In the genomic region with DNA sequence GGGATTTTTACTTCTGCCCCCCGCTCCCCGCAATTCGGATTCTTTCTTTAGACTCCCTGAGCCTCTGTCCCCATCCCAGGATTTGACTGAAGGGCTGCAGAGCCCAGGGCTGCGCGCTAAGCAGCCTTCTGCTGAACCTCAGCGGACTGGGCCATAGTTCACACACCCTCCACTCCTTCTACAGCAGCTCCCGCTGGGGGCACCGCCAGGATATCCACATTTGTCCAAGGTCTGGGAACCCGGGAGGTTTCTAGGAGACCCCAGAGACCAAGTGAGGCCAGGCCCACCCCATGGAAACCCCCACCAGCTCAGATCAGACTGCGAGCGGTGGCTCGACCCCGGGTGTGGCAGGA, we compare ENCODE assay signal across 10 cellular contexts.
DNase-seq lines count a peak whose midpoint lies in the region; ATAC-seq and TF ChIP-seq lines count a peak whose summit lies in the region.
"Had no signal": no experiment of that assay in that cellular context is flagged by ENCODE, and none has a peak within 500 bp of the region (broad histone marks: within the 10 kb centered on the region; RNA-seq: fewer than 3 reads in every experiment).

No MANE protein-coding gene starts in this region.

- H3K4me1 Mint-ChIP-seq in type B pancreatic cell (ENCODE audit: unreplicated experiment), result peaks cover 4% of the 10 kb centered on the region

- no peak for TF ChIP-seq CTCF in type B pancreatic cell (conservative IDR thresholded peaks at IDR 0.05)

- no peaks in the 10 kb centered on the region for H3K9me3 Mint-ChIP-seq in type B pancreatic cell

- peak overlapping the region; percentile 74 for H3K4me3 Mint-ChIP-seq in type B pancreatic cell

- H3K4me3 ChIP-seq in iPS-18c (ENCODE audit: insufficient read depth, low read depth, low read length), result peak overlapping the region; percentile 54
- H3K4me3 ChIP-seq: PC-9 had no signal

- no peak for DNase-seq in Right ventricle myocardium superior
- no peak for DNase-seq in cardiac septum (ENCODE audit: low spot score)
- peak; percentile 42 for DNase-seq in SK-N-DZ (ENCODE audit: low spot score)
- no peak for DNase-seq in type B pancreatic cell (ENCODE audit: extremely low spot score, unreplicated experiment)
- no peak for DNase-seq in OCI-M2 (lab: John Stamatoyannopoulos, UW; ENCODE audit: unreplicated experiment)
- no peak for DNase-seq in NCI-H1694 treated with DMSO at 0.1 percent for 48 hours (lab: John Stamatoyannopoulos, UW)
- DNase-seq: stimulated activated naive CD4-positive, alpha-beta T cell treated with Interleukin-2 at 50 U/mL for 16 hours had no signal

- H3K27ac Mint-ChIP-seq in type B pancreatic cell, result no peak overlapping the region

- no peaks in the 10 kb centered on the region for H3K36me3 Mint-ChIP-seq in type B pancreatic cell

- intact Hi-C loops in Right ventricle myocardium superior (cut with DNase I), result loop anchor here (2.0 kb wide), 1 partner anchor 131 kb away; no protein-coding TSS in a partner anchor
- intact Hi-C loops in cardiac septum (cut with DNase I), result loop anchor here (5.0 kb wide), 2 partner anchors 48 to 128 kb away; no protein-coding TSS in a partner anchor

- peak; percentile 27 for ATAC-seq in Right ventricle myocardium superior (ENCODE audit: poor library complexity)
- no peak for ATAC-seq in GM18870 (IDR thresholded peaks at IDR 0.05; ENCODE audit: unreplicated experiment)

- peaks cover 81% of the 10 kb centered on the region for H3K27me3 Mint-ChIP-seq in type B pancreatic cell

- no peaks in the 10 kb centered on the region for H3K9me3 ChIP-seq in iPS-18c (ENCODE audit: control insufficient read depth, insufficient read depth, low read length)
